In the genomic region with DNA sequence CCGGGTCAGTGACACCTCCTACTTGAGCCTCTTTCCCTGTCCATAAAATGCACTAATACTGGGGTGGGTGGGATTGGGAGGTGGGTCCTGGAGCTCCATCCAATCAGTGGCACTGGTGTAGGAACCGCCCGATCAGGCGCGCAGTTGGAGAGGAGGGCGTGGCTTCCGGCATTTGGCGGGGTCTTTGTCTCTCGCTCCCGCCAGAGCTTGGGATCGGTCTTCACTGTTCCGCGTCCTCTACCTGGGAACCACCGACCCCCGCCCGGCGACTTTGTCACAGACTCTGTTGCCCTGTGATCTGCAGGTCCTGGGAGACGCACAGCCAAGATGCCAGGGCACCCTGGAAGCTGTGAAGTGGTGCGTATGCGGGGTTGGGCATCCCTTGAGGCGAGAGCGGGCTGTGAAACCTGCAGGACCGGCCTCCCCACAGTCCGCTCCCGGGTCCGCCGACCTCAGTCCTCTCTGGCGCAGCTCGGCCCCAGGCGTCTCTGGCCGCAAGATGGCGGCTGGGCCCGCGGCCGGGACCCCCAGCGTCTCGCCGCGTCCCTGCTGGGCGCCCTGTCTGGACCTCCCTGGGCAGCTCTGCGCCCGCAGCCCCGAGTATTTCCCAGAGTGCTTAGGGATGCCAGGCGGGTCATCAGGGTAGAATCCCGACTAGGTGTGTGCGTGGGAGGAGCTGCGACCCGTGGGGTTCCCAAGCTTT, we compare ENCODE assay signal across 8 cellular contexts. TPM values are rescaled to one million over a fixed set of nuclear protein-coding genes. Genes with fewer than 3 reads are reported as not detected.
DNase-seq lines count a peak whose midpoint lies in the region; ATAC-seq and TF ChIP-seq lines count a peak whose summit lies in the region.

No MANE protein-coding gene starts in this region.

- intact Hi-C loops in esophagus muscularis mucosa (cut with DNase I), result no loop called here
- intact Hi-C loops in upper lobe of right lung (cut with DNase I), result no loop called here

- peaks cover 18% of the 10 kb centered on the region for H3K36me3 ChIP-seq in HUES6 (ENCODE audit: control insufficient read depth, insufficient read depth, low read length)
- H3K36me3 ChIP-seq in SJCRH30, result peaks cover 13% of the 10 kb centered on the region
- H3K36me3 ChIP-seq in esophagus muscularis mucosa, result no peaks in the 10 kb centered on the region
- H3K36me3 ChIP-seq in mucosa of rectum (ENCODE audit: control insufficient read depth in 2 of 2, insufficient read depth in 2 of 2, low read length in 2 of 2), result no peaks in the 10 kb centered on the region
- H3K36me3 ChIP-seq in upper lobe of right lung, result no peaks in the 10 kb centered on the region

- 0% methylated on average over 20 of the region's 48 CpGs for WGBS in esophagus muscularis mucosa

- TF ChIP-seq POLR2A in esophagus muscularis mucosa (IDR thresholded peaks at IDR 0.05; ENCODE audit: low read depth), result no peak

- no peak for TF ChIP-seq EP300 in esophagus muscularis mucosa (IDR thresholded peaks at IDR 0.05)

- H3K4me1 ChIP-seq in HUES6 (ENCODE audit: control insufficient read depth, insufficient read depth, low read length) (peaks cover 11% of the 10 kb centered on the region; the same call in 1 of the 2 replicates), SJCRH30 (no peaks in the 10 kb centered on the region), esophagus muscularis mucosa (peaks cover 11 to 27% (median 23%) of the 10 kb centered on the region in 4 donors), mucosa of rectum (ENCODE audit: control insufficient read depth in 2 of 2, insufficient read depth in 2 of 2, low read length in 2 of 2) (peaks cover 0 to 3% of the 10 kb centered on the region in 2 donors), upper lobe of right lung (peaks cover 4% of the 10 kb centered on the region)

- H3K9me3 ChIP-seq in HUES6 (ENCODE audit: control insufficient read depth, insufficient read depth, low read depth, low read length) (peaks cover 10% of the 10 kb centered on the region; the same call in 1 of the 2 replicates), SJCRH30 (replicated peaks) (peaks cover 12% of the 10 kb centered on the region), esophagus muscularis mucosa (no peaks in the 10 kb centered on the region), mucosa of rectum (ENCODE audit: control insufficient read depth in 2 of 2, low read length in 2 of 2) (no peaks in the 10 kb centered on the region), upper lobe of right lung (no peaks in the 10 kb centered on the region)

- TF ChIP-seq CTCF in GM12864 (IDR thresholded peaks at IDR 0.05; ENCODE audit: low read depth, low read length, missing control alignments), result no peak
- no peak for TF ChIP-seq CTCF in esophagus muscularis mucosa (IDR thresholded peaks at IDR 0.05)
- no peak for TF ChIP-seq CTCF in upper lobe of right lung (IDR thresholded peaks at IDR 0.05)

- peaks cover 16% of the 10 kb centered on the region for H3K27me3 ChIP-seq in HUES6 (ENCODE audit: control insufficient read depth, insufficient read depth, low read length)
- no peaks in the 10 kb centered on the region for H3K27me3 ChIP-seq in SJCRH30
- H3K27me3 ChIP-seq in esophagus muscularis mucosa, result peaks cover 0 to 34% (median 10%) of the 10 kb centered on the region in 4 donors
- peaks cover 0 to 3% of the 10 kb centered on the region in 2 donors for H3K27me3 ChIP-seq in mucosa of rectum (ENCODE audit: control insufficient read depth in 2 of 2, insufficient read depth in 2 of 2, low read length in 2 of 2)
- no peaks in the 10 kb centered on the region for H3K27me3 ChIP-seq in upper lobe of right lung

- H3K27ac ChIP-seq in HUES6 (ENCODE audit: low read depth, low read length) (peak overlapping the region; percentile 98), SJCRH30 (peak overlapping the region; percentile 92), esophagus muscularis mucosa (replicated peaks in 1 of 4) (peak overlapping the region in 1 of 4 donors; percentile 33), mucosa of rectum (ENCODE audit: low read depth in 2 of 2, low read length in 2 of 2) (no peak overlapping the region), upper lobe of right lung (no peak overlapping the region)

- ATAC-seq in upper lobe of right lung (peak; percentile 86), GM21528 (IDR thresholded peaks at IDR 0.05; ENCODE audit: low FRiP score, unreplicated experiment) (no peak), GM21367 (IDR thresholded peaks at IDR 0.05; ENCODE audit: unreplicated experiment) (no peak)

- peak overlapping the region; percentile 100 for H3K9ac ChIP-seq in HUES6 (ENCODE audit: low read length)
- peak overlapping the region; percentile 24 to 48 for H3K9ac ChIP-seq in mucosa of rectum (ENCODE audit: low read depth in 1 of 2, low read length in 2 of 2)

- DNase-seq in GM12864 (ENCODE audit: low read depth), result peak; percentile 29
- DNase-seq in SJCRH30, result peak; percentile 90 to 94
- no peak for DNase-seq in esophagus muscularis mucosa (ENCODE audit: extremely low spot score)
- DNase-seq in upper lobe of right lung, result peak; percentile 80

- H3K4me3 ChIP-seq in GM12864 (ENCODE audit: low read depth, low read length), result peak overlapping the region; percentile 79
- peak overlapping the region; percentile 100 for H3K4me3 ChIP-seq in HUES6 (ENCODE audit: low read depth, low read length)
- peak overlapping the region; percentile 91 for H3K4me3 ChIP-seq in SJCRH30
- H3K4me3 ChIP-seq in esophagus muscularis mucosa, result peak overlapping the region; percentile 50 to 60 (median 58)
- H3K4me3 ChIP-seq in mucosa of rectum (ENCODE audit: low read length in 2 of 2), result peak overlapping the region; percentile 70 to 78
- H3K4me3 ChIP-seq in upper lobe of right lung, result peak overlapping the region; percentile 60

RNA-seq across cellular contexts. Expression of gene ZNF730, which starts 41.6 kb away (rescaled TPM):
- 19.6 and 24.9 TPM in 2 replicates for total RNA-seq in SJCRH30 (2014; rRNA removed; shearing (Covaris generic))
- total RNA-seq in esophagus muscularis mucosa (under 1 TPM in 1 of 4 donors, not detected in 3; 0.33 TPM), upper lobe of right lung (0.81 TPM)

Comparison
In these comparisons a context has a peak if more than half of its experiments do, and no peak if none do; other contexts are left out.
1. H3K27ac ChIP-seq: peak in HUES6 (single experiment) and SJCRH30 (single experiment); none in mucosa of rectum (0 of 2) and upper lobe of right lung (single experiment).
2. RNA of gene ZNF730, which starts 41.6 kb away (total RNA-seq): 19.6 to 24.9 TPM in SJCRH30; 0.81 TPM in upper lobe of right lung (single experiment) and 0.33 TPM in esophagus muscularis mucosa; every median in the first group is over 10 times any median in the second.
3. Peak in every context shown above with its lines, with median percentiles within 50 percentile points of each other: H3K4me3 ChIP-seq.